In the genomic region with DNA sequence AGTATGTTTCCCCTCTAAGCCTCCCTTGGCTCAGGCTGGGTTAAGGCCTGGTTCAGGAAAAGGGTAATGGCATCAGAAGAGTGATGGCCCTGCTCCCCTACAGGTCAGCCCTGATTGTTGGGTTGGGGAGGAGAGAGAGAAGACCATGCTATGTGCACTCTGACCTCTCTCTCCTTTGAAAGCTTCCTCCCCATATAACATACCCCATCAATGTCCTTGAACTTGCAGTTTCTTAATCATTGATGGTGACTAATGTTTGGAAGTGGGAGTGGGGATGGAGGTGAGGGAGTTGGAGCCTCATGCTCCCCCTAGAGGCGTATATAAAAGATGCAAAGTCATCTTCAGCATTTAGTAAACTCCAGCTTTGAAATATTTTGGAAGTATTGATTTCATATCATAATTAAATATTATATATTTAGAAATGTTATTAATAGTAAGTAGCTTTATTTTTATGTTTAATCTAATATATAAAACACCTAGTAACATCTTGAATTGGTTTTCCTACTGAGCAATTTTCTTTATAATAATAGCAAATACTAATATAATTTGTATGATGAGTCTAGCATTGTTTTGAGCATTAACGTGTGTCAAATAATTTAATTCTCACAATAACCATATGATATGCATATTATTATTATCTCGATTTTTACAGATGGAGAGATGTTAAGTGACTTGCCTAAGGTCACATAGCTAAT, we compare ENCODE assay signal across 2 cellular contexts.
TF ChIP-seq lines count a peak whose summit lies in the region.

No MANE protein-coding gene starts in this region.

TF ChIP-seq in IMR-90, 13 proteins besides CTCF, POLR2A, EP300 and RAD21:
- TF ChIP-seq MXI1 (IDR thresholded peaks at IDR 0.05; ENCODE audit: borderline replicate concordance, low read depth, low read length) (no peak), FOS (IDR thresholded peaks at IDR 0.05; ENCODE audit: low read depth, low read length) (no peak), CEBPB (IDR thresholded peaks at IDR 0.05; ENCODE audit: low read depth, low read length) (0 out of 2 replicates have a peak, but pooled peaks have one; percentile 13), NFE2L2 (IDR thresholded peaks at IDR 0.05; ENCODE audit: low read depth, low read length) (peak; percentile 76), MAZ (IDR thresholded peaks at IDR 0.05; ENCODE audit: borderline replicate concordance, low read depth, low read length) (no peak), RCOR1 (IDR thresholded peaks at IDR 0.05; ENCODE audit: insufficient replicate concordance, low read length) (no peak), SMC3 (IDR thresholded peaks at IDR 0.05; ENCODE audit: low read depth, low read length) (no peak), CHD1 (IDR thresholded peaks at IDR 0.05; ENCODE audit: low read depth, low read length) (no peak)
- TF ChIP-seq, protein P1, sequence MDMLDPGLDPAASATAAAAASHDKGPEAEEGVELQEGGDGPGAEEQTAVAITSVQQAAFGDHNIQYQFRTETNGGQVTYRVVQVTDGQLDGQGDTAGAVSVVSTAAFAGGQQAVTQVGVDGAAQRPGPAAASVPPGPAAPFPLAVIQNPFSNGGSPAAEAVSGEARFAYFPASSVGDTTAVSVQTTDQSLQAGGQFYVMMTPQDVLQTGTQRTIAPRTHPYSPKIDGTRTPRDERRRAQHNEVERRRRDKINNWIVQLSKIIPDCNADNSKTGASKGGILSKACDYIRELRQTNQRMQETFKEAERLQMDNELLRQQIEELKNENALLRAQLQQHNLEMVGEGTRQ (IDR thresholded peaks at IDR 0.05; ENCODE audit: low read depth, low read length), result no peak
TF ChIP-seq in IMR-90: peak in this region for 2.

TF ChIP-seq in HepG2, 621 proteins besides CTCF, POLR2A, EP300 and RAD21 (continues in another document):
- no peak for TF ChIP-seq ZNF776 (CRISPR knock-in tag; IDR thresholded peaks at IDR 0.05)
- no peak for TF ChIP-seq ZNF816 (CRISPR knock-in tag; IDR thresholded peaks at IDR 0.05; ENCODE audit: borderline replicate concordance)
- TF ChIP-seq ZNF232 (CRISPR knock-in tag; IDR thresholded peaks at IDR 0.05; ENCODE audit: borderline replicate concordance), result no peak
- no peak for TF ChIP-seq PRPF4 (IDR thresholded peaks at IDR 0.05; ENCODE audit: low read depth, low read length, poor library complexity, severe bottlenecking)
- no peak for TF ChIP-seq RFX1 (IDR thresholded peaks at IDR 0.05)
- TF ChIP-seq MAFK (conservative IDR thresholded peaks at IDR 0.05 in 1 of 2, IDR thresholded peaks at IDR 0.05 in 1 of 2; ENCODE audit: low read length in 2 of 2), result peak in 1 of 2 experiments; percentile 21; a peak in 1 of 4 replicates
- TF ChIP-seq BRD4 (CRISPR knock-in tag; IDR thresholded peaks at IDR 0.05), result no peak
- no peak for TF ChIP-seq ZNF614 (CRISPR knock-in tag; IDR thresholded peaks at IDR 0.05; ENCODE audit: borderline replicate concordance)
- TF ChIP-seq, protein P2, sequence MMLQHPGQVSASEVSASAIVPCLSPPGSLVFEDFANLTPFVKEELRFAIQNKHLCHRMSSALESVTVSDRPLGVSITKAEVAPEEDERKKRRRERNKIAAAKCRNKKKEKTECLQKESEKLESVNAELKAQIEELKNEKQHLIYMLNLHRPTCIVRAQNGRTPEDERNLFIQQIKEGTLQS (CRISPR knock-in tag; IDR thresholded peaks at IDR 0.05), result 0 out of 2 replicates have a peak, but pooled peaks have one; percentile 25
- TF ChIP-seq GTF2F1 (IDR thresholded peaks at IDR 0.05; ENCODE audit: low read length), result no peak
- TF ChIP-seq, protein P3, sequence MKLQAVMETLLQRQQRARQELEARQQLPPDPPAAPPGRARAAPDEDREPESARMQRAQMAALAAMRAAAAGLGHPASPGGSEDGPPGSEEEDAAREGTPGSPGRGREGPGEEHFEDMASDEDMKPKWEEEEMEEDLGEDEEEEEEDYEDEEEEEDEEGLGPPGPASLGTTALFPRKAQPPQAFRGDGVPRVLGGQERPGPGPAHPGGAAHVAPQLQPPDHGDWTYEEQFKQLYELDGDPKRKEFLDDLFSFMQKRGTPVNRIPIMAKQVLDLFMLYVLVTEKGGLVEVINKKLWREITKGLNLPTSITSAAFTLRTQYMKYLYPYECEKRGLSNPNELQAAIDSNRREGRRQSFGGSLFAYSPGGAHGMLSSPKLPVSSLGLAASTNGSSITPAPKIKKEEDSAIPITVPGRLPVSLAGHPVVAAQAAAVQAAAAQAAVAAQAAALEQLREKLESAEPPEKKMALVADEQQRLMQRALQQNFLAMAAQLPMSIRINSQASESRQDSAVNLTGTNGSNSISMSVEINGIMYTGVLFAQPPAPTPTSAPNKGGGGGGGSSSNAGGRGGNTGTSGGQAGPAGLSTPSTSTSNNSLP (IDR thresholded peaks at IDR 0.05; ENCODE audit: low read depth, low read length), result 0 out of 2 replicates have a peak, but pooled peaks have one; percentile 26
- TF ChIP-seq ZNF557 (CRISPR knock-in tag; IDR thresholded peaks at IDR 0.05), result no peak
- no peak for TF ChIP-seq ZNF44 (CRISPR knock-in tag; IDR thresholded peaks at IDR 0.05)
- no peak for TF ChIP-seq ZNF780A (CRISPR knock-in tag; IDR thresholded peaks at IDR 0.05)
- TF ChIP-seq TRIM24 (CRISPR knock-in tag; IDR thresholded peaks at IDR 0.05), result no peak
- no peak for TF ChIP-seq RFX3 (CRISPR knock-in tag; IDR thresholded peaks at IDR 0.05)
- TF ChIP-seq, protein P4, sequence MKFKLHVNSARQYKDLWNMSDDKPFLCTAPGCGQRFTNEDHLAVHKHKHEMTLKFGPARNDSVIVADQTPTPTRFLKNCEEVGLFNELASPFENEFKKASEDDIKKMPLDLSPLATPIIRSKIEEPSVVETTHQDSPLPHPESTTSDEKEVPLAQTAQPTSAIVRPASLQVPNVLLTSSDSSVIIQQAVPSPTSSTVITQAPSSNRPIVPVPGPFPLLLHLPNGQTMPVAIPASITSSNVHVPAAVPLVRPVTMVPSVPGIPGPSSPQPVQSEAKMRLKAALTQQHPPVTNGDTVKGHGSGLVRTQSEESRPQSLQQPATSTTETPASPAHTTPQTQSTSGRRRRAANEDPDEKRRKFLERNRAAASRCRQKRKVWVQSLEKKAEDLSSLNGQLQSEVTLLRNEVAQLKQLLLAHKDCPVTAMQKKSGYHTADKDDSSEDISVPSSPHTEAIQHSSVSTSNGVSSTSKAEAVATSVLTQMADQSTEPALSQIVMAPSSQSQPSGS (CRISPR knock-in tag; IDR thresholded peaks at IDR 0.05), result no peak
- TF ChIP-seq, protein P5, sequence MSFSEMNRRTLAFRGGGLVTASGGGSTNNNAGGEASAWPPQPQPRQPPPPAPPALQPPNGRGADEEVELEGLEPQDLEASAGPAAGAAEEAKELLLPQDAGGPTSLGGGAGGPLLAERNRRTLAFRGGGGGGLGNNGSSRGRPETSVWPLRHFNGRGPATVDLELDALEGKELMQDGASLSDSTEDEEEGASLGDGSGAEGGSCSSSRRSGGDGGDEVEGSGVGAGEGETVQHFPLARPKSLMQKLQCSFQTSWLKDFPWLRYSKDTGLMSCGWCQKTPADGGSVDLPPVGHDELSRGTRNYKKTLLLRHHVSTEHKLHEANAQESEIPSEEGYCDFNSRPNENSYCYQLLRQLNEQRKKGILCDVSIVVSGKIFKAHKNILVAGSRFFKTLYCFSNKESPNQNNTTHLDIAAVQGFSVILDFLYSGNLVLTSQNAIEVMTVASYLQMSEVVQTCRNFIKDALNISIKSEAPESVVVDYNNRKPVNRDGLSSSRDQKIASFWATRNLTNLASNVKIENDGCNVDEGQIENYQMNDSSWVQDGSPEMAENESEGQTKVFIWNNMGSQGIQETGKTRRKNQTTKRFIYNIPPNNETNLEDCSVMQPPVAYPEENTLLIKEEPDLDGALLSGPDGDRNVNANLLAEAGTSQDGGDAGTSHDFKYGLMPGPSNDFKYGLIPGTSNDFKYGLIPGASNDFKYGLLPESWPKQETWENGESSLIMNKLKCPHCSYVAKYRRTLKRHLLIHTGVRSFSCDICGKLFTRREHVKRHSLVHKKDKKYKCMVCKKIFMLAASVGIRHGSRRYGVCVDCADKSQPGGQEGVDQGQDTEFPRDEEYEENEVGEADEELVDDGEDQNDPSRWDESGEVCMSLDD (CRISPR knock-in tag; IDR thresholded peaks at IDR 0.05; ENCODE audit: borderline replicate concordance), result no peak
- TF ChIP-seq ZNF124 (CRISPR knock-in tag; IDR thresholded peaks at IDR 0.05), result no peak
- no peak for TF ChIP-seq DR1 (CRISPR knock-in tag; IDR thresholded peaks at IDR 0.05)
- TF ChIP-seq, protein P6, sequence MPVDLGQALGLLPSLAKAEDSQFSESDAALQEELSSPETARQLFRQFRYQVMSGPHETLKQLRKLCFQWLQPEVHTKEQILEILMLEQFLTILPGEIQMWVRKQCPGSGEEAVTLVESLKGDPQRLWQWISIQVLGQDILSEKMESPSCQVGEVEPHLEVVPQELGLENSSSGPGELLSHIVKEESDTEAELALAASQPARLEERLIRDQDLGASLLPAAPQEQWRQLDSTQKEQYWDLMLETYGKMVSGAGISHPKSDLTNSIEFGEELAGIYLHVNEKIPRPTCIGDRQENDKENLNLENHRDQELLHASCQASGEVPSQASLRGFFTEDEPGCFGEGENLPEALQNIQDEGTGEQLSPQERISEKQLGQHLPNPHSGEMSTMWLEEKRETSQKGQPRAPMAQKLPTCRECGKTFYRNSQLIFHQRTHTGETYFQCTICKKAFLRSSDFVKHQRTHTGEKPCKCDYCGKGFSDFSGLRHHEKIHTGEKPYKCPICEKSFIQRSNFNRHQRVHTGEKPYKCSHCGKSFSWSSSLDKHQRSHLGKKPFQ (CRISPR knock-in tag; IDR thresholded peaks at IDR 0.05; ENCODE audit: insufficient replicate concordance), result no peak
- no peak for TF ChIP-seq SCMH1 (CRISPR knock-in tag; IDR thresholded peaks at IDR 0.05; ENCODE audit: borderline replicate concordance)
- no peak for TF ChIP-seq SP1 (IDR thresholded peaks at IDR 0.05)
- TF ChIP-seq SP1 (CRISPR knock-in tag; IDR thresholded peaks at IDR 0.05), result no peak
- TF ChIP-seq ZNF75D (CRISPR knock-in tag; IDR thresholded peaks at IDR 0.05; ENCODE audit: borderline replicate concordance), result no peak
- TF ChIP-seq, protein P7, sequence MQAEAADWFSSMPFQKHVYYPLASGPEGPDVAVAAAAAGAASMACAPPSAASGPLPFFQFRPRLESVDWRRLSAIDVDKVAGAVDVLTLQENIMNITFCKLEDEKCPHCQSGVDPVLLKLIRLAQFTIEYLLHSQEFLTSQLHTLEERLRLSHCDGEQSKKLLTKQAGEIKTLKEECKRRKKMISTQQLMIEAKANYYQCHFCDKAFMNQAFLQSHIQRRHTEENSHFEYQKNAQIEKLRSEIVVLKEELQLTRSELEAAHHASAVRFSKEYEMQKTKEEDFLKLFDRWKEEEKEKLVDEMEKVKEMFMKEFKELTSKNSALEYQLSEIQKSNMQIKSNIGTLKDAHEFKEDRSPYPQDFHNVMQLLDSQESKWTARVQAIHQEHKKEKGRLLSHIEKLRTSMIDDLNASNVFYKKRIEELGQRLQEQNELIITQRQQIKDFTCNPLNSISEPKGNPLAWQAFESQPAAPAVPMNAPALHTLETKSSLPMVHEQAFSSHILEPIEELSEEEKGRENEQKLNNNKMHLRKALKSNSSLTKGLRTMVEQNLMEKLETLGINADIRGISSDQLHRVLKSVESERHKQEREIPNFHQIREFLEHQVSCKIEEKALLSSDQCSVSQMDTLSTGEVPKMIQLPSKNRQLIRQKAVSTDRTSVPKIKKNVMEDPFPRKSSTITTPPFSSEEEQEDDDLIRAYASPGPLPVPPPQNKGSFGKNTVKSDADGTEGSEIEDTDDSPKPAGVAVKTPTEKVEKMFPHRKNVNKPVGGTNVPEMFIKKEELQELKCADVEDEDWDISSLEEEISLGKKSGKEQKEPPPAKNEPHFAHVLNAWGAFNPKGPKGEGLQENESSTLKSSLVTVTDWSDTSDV (CRISPR knock-in tag; IDR thresholded peaks at IDR 0.05), result no peak
- TF ChIP-seq, protein P8, sequence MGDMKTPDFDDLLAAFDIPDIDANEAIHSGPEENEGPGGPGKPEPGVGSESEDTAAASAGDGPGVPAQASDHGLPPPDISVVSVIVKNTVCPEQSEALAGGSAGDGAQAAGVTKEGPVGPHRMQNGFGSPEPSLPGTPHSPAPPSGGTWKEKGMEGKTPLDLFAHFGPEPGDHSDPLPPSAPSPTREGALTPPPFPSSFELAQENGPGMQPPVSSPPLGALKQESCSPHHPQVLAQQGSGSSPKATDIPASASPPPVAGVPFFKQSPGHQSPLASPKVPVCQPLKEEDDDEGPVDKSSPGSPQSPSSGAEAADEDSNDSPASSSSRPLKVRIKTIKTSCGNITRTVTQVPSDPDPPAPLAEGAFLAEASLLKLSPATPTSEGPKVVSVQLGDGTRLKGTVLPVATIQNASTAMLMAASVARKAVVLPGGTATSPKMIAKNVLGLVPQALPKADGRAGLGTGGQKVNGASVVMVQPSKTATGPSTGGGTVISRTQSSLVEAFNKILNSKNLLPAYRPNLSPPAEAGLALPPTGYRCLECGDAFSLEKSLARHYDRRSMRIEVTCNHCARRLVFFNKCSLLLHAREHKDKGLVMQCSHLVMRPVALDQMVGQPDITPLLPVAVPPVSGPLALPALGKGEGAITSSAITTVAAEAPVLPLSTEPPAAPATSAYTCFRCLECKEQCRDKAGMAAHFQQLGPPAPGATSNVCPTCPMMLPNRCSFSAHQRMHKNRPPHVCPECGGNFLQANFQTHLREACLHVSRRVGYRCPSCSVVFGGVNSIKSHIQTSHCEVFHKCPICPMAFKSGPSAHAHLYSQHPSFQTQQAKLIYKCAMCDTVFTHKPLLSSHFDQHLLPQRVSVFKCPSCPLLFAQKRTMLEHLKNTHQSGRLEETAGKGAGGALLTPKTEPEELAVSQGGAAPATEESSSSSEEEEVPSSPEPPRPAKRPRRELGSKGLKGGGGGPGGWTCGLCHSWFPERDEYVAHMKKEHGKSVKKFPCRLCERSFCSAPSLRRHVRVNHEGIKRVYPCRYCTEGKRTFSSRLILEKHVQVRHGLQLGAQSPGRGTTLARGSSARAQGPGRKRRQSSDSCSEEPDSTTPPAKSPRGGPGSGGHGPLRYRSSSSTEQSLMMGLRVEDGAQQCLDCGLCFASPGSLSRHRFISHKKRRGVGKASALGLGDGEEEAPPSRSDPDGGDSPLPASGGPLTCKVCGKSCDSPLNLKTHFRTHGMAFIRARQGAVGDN (CRISPR knock-in tag; IDR thresholded peaks at IDR 0.05), result no peak
- TF ChIP-seq GATAD1 (CRISPR knock-in tag; IDR thresholded peaks at IDR 0.05), result no peak
- TF ChIP-seq NFYC (CRISPR knock-in tag; IDR thresholded peaks at IDR 0.05), result no peak
- TF ChIP-seq MAFF (IDR thresholded peaks at IDR 0.05; ENCODE audit: low read depth, low read length), result 0 out of 2 replicates have a peak, but pooled peaks have one; percentile 20
- TF ChIP-seq ZNF737 (CRISPR knock-in tag; IDR thresholded peaks at IDR 0.05; ENCODE audit: borderline replicate concordance), result no peak
- no peak for TF ChIP-seq SOX5 (CRISPR knock-in tag; IDR thresholded peaks at IDR 0.05; ENCODE audit: borderline replicate concordance)
- no peak for TF ChIP-seq MIER2 (CRISPR knock-in tag; IDR thresholded peaks at IDR 0.05)
- TF ChIP-seq, protein P9, sequence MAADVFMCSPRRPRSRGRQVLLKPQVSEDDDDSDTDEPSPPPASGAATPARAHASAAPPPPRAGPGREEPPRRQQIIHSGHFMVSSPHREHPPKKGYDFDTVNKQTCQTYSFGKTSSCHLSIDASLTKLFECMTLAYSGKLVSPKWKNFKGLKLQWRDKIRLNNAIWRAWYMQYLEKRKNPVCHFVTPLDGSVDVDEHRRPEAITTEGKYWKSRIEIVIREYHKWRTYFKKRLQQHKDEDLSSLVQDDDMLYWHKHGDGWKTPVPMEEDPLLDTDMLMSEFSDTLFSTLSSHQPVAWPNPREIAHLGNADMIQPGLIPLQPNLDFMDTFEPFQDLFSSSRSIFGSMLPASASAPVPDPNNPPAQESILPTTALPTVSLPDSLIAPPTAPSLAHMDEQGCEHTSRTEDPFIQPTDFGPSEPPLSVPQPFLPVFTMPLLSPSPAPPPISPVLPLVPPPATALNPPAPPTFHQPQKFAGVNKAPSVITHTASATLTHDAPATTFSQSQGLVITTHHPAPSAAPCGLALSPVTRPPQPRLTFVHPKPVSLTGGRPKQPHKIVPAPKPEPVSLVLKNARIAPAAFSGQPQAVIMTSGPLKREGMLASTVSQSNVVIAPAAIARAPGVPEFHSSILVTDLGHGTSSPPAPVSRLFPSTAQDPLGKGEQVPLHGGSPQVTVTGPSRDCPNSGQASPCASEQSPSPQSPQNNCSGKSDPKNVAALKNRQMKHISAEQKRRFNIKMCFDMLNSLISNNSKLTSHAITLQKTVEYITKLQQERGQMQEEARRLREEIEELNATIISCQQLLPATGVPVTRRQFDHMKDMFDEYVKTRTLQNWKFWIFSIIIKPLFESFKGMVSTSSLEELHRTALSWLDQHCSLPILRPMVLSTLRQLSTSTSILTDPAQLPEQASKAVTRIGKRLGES (CRISPR knock-in tag; IDR thresholded peaks at IDR 0.05; ENCODE audit: borderline replicate concordance), result no peak
